In the genomic region with DNA sequence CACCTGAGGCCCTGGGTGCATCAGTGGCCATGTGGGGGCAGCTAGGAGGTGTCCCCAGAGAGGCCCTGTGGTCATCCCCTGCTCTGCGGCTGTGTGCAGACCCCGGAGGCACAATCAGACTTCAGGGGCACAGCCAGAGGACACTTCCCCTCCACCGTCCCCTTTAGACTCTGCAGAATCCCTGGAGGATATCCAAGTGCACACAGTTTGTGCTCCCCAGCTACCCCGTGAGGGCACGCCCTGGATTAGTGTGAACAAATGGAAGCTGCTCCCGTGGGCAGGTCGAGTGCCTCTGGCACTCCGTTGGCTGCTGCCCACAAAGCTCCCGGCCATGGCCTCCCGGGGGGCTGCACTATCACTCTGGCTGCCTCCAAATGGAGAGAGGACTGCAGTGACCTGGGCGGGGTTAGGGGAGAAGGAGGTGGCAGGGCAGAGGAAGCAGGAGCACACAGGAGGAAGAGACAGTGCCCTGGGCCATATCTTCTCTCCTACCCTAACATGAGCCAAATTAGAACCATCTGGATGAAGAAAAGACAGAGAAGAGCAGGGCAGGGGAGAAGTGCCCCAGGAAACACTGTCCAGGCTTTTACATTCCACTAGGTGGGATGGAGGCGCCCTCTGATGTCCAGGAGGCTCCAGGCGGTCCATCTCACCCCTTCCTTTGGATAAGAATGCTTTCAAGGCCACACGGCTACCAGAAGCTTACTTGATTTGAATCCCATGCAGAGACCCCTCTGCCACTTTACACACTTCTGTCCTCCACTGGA, we compare ENCODE assay signal across 12 cellular contexts. TPM values are rescaled to one million over a fixed set of nuclear protein-coding genes. Genes with fewer than 3 reads are reported as not detected.
DNase-seq lines count a peak whose midpoint lies in the region; ATAC-seq and TF ChIP-seq lines count a peak whose summit lies in the region.
"Had no signal": no experiment of that assay in that cellular context is flagged by ENCODE, and none has a peak within 500 bp of the region (broad histone marks: within the 10 kb centered on the region; RNA-seq: fewer than 3 reads in every experiment).

No MANE protein-coding gene starts in this region.

- H3K27me3 ChIP-seq in HL-60 (ENCODE audit: insufficient read depth, poor library complexity, severe bottlenecking) (no peaks in the 10 kb centered on the region), WERI-Rb-1 (ENCODE audit: insufficient read depth, low read depth, severe bottlenecking) (no peaks in the 10 kb centered on the region)

- H3K9me3 ChIP-seq in WERI-Rb-1 (ENCODE audit: severe bottlenecking), result peaks cover 6% of the 10 kb centered on the region
- peaks cover 3% of the 10 kb centered on the region for H3K9me3 ChIP-seq in T-helper 17 cell (ENCODE audit: control insufficient read depth, low read length, poor library complexity, severe bottlenecking)

- H3K36me3 ChIP-seq in WERI-Rb-1, result no peaks in the 10 kb centered on the region

- ATAC-seq in HG03159 (IDR thresholded peaks at IDR 0.05; ENCODE audit: unreplicated experiment) (no peak), T-helper 17 cell (no peak)
- ATAC-seq: naive thymus-derived CD8-positive, alpha-beta T cell had no signal

- no peak overlapping the region for H3K4me3 ChIP-seq in HL-60 (replicated peaks; ENCODE audit: insufficient read depth, low read length)
- no peak overlapping the region for H3K4me3 ChIP-seq in WERI-Rb-1 (ENCODE audit: low read depth, low read length)

- H3K9me3 Mint-ChIP-seq in Calu3 (ENCODE audit: low read depth, unreplicated experiment), result peaks cover 10% of the 10 kb centered on the region

- CTCF ChIA-PET in Calu3 (lab: Charles Lee), result no interaction called here

- peak overlapping the region; percentile 11 for H3K27ac Mint-ChIP-seq in Calu3 (ENCODE audit: unreplicated experiment)
- no peak overlapping the region for H3K27ac Mint-ChIP-seq in T-helper 17 cell

- H3K27ac ChIP-seq in HL-60 (replicated peaks) (peak overlapping the region; percentile 46), WERI-Rb-1 (no peak overlapping the region)

- peaks cover 14% of the 10 kb centered on the region for H3K4me1 Mint-ChIP-seq in Calu3 (ENCODE audit: low read depth, unreplicated experiment)
- peaks cover 10% of the 10 kb centered on the region for H3K4me1 Mint-ChIP-seq in T-helper 17 cell

- H3K36me3 Mint-ChIP-seq in Calu3 (ENCODE audit: insufficient read depth, unreplicated experiment), result no peaks in the 10 kb centered on the region
- H3K36me3 Mint-ChIP-seq in T-helper 17 cell (ENCODE audit: low read depth), result no peaks in the 10 kb centered on the region

- peaks cover 26% of the 10 kb centered on the region for H3K27me3 Mint-ChIP-seq in Calu3 (ENCODE audit: unreplicated experiment)
- H3K27me3 Mint-ChIP-seq in T-helper 17 cell, result no peaks in the 10 kb centered on the region
- H3K27me3 Mint-ChIP-seq: naive thymus-derived CD8-positive, alpha-beta T cell had no signal

- H3K4me3 Mint-ChIP-seq in Calu3 (ENCODE audit: low read depth, unreplicated experiment) (no peak overlapping the region), T-helper 17 cell (no peak overlapping the region)
- H3K4me3 Mint-ChIP-seq: naive thymus-derived CD8-positive, alpha-beta T cell had no signal

- no peak for DNase-seq in Calu3
- no peak for DNase-seq in HL-60 (ENCODE audit: low read depth in 1 of 2, low spot score in 1 of 2)
- DNase-seq in WERI-Rb-1, result peak; percentile 64
- peak; percentile 18 for DNase-seq in iris pigment epithelial cell (ENCODE audit: low read depth)
- DNase-seq in T-helper 17 cell, result no peak
- no peak for DNase-seq in OCI-M2 (lab: John Stamatoyannopoulos, UW; ENCODE audit: unreplicated experiment)
- DNase-seq: activated effector memory CD4-positive, alpha-beta T cell treated with Interleukin-2 at 50 U/mL for 16 hours; effector CD8-positive, alpha-beta T cell; Karpas-422; naive thymus-derived CD8-positive, alpha-beta T cell; NCI-H526 treated with DMSO at 0.1 percent for 48 hours had no signal

- intact Hi-C loops in Calu3 (cut with micrococcal nuclease; ENCODE audit: unreplicated experiment), result no loop called here

- no TSS peak for BruUV-seq in Calu3 (replicated peaks; lab: Mats Ljungman, UMichigan)

- TF ChIP-seq CTCF in Calu3 (IDR thresholded peaks at IDR 0.05; ENCODE audit: unreplicated experiment) (no peak), HL-60 (IDR thresholded peaks at IDR 0.05; ENCODE audit: insufficient read depth, low read length) (no peak), WERI-Rb-1 (IDR thresholded peaks at IDR 0.05; ENCODE audit: low read depth, low read length) (peak; percentile 74)

RNA-seq across cellular contexts. Expression of a gene that starts 29.5 kb away (rescaled TPM):
- total RNA-seq in Calu3 (2022), result 112 and 124 TPM in 2 replicates
- total RNA-seq in T-helper 17 cell, result 10 to 100 TPM; 37.0 to 62.4 TPM

Comparison
In these comparisons a context has a peak if more than half of its experiments do, and no peak if none do; other contexts are left out.
1. DNase-seq: peak in WERI-Rb-1 (single experiment) and iris pigment epithelial cell (single experiment); none in Calu3 (single experiment), HL-60 (0 of 2), T-helper 17 cell (0 of 3) and OCI-M2 (single experiment).